In genomic region chr13:52450012-52450792, GRCh38 we compare ENCODE assay signal across 8 cellular contexts. TPM values are rescaled to one million over a fixed set of nuclear protein-coding genes. Genes with fewer than 3 reads are reported as not detected.
DNase-seq lines count a peak whose midpoint lies in the region; ATAC-seq and TF ChIP-seq lines count a peak whose summit lies in the region.

VPS36 (minus strand) TSS chr13:52450634; CDS start chr13:52450594, 40 bp downstream.

- H3K27me3 Mint-ChIP-seq in T-helper 17 cell = no peaks in the 10 kb centered on the region

- H3K27ac Mint-ChIP-seq in T-helper 17 cell = peak within 1 kb of the TSS; percentile 85

- peak; percentile 100 for TF ChIP-seq CTCF in right atrium auricular region (IDR thresholded peaks at IDR 0.05)
- TF ChIP-seq CTCF in uterus (IDR thresholded peaks at IDR 0.05) = peak; percentile 94 to 100 (median 100)

- H3K27ac ChIP-seq in angular gyrus (ENCODE audit: low read depth, low read length) = peak within 1 kb of the TSS; percentile 74
- peak within 1 kb of the TSS; percentile 94 to 97 for H3K27ac ChIP-seq in right atrium auricular region
- peak within 1 kb of the TSS; percentile 88 to 94 for H3K27ac ChIP-seq in uterus

- H3K27me3 ChIP-seq in right atrium auricular region = no peaks in the 10 kb centered on the region
- no peaks in the 10 kb centered on the region for H3K27me3 ChIP-seq in uterus

- H3K36me3 Mint-ChIP-seq in T-helper 17 cell (ENCODE audit: low read depth) = peaks cover under 1% of the 10 kb centered on the region

- no peaks in the 10 kb centered on the region for H3K9me3 ChIP-seq in T-helper 17 cell (ENCODE audit: control insufficient read depth, low read length, poor library complexity, severe bottlenecking)
- H3K9me3 ChIP-seq in right atrium auricular region = no peaks in the 10 kb centered on the region
- H3K9me3 ChIP-seq in uterus = no peaks in the 10 kb centered on the region

- H3K4me3 ChIP-seq in right atrium auricular region (peak within 1 kb of the TSS; percentile 67 to 89), uterus (peak within 1 kb of the TSS; percentile 42 to 86)

- peak within 1 kb of the TSS; percentile 95 for H3K4me3 Mint-ChIP-seq in T-helper 17 cell

- ATAC-seq in HG02885 (IDR thresholded peaks at IDR 0.05; ENCODE audit: poor library complexity, unreplicated experiment) = peak; percentile 67
- peak; percentile 76 for ATAC-seq in T-helper 17 cell

- H3K36me3 ChIP-seq in right atrium auricular region = no peaks in the 10 kb centered on the region
- H3K36me3 ChIP-seq in uterus = no peaks in the 10 kb centered on the region

- peaks cover 40% of the 10 kb centered on the region for H3K4me1 Mint-ChIP-seq in T-helper 17 cell

- intact Hi-C loops in uterus (cut with DNase I; ENCODE audit: low total_unique reads) = no loop called here

- H3K4me1 ChIP-seq in right atrium auricular region = peaks cover 0 to 34% of the 10 kb centered on the region in 2 donors
- no peaks in the 10 kb centered on the region for H3K4me1 ChIP-seq in uterus

- DNase-seq in NCI-H1694 treated with DMSO at 0.1 percent for 48 hours (lab: John Stamatoyannopoulos, UW) = peak; percentile 88
- peak; percentile 91 to 98 (median 97) for DNase-seq in T-helper 17 cell
- DNase-seq in right atrium auricular region (ENCODE audit: low spot score) = peak; percentile 94
- DNase-seq in pulmonary artery endothelial cell (ENCODE audit: low read depth, low spot score) = peak; percentile 72
- peak; percentile 95 to 97 for DNase-seq in uterus

- TF ChIP-seq POLR2A in GM15510 (IDR thresholded peaks at IDR 0.05; ENCODE audit: borderline replicate concordance, extremely low read depth, insufficient read length) (peak; percentile 93), uterus (IDR thresholded peaks at IDR 0.05) (peak; percentile 53 to 92)

RNA-seq across cellular contexts. Expression of gene VPS36, which starts in this region (rescaled TPM):
- total RNA-seq in T-helper 17 cell (10 to 100 TPM; 39.6 to 42.0 TPM), right atrium auricular region (10 to 100 TPM; 28.3 to 61.3 TPM), pulmonary artery endothelial cell (19.1 and 20.8 TPM in 2 replicates), uterus (10 to 100 TPM; 28.9 to 99.3 (median 77.6) TPM)

Comparison
In these comparisons a context has a peak if more than half of its experiments do, and no peak if none do; other contexts are left out.
1. Peak in every context shown above with its lines: DNase-seq, ATAC-seq, H3K4me3 ChIP-seq and H3K27ac ChIP-seq.